10 cellular contexts compared by ENCODE assay signal in the genomic region with DNA sequence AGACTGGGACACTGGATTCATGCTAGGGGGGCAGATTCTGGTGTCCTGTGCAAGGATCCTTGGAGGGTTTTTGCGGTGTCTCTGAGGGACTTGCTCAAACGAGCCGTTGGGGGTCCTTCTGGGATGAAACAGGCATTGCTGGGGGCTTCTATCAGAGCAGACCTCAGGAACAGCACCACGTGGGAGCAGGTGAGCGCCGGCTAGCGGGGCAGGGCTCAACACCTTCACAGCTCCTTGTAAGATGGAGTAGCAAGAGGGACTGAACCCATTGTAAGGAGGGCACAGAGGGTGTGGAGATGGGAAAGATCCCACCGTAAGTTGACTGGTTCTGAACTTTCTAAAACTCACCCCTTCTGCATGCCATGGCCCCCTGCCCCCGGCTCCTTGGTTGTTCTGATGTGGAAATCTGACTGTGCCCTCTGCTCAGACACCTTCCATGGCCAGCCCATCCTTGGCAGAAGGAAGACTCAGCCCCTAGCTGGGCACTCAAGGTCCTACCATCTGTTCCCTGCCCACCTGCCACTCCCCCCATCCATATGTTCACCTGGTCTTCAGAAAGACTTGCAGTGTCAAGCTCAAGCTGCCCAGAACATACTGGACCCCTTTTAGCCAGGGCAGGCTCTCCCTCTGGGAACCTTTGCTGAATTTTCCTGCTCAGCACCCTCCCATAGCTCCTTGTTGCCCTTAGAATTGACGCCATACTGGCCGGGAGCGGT. TPM values are rescaled to one million over a fixed set of nuclear protein-coding genes. Genes with fewer than 3 reads are reported as not detected.
DNase-seq lines count a peak whose midpoint lies in the region; ATAC-seq and TF ChIP-seq lines count a peak whose summit lies in the region.
"Had no signal": no experiment of that assay in that cellular context is flagged by ENCODE, and none has a peak within 500 bp of the region (broad histone marks: within the 10 kb centered on the region; RNA-seq: fewer than 3 reads in every experiment).

No MANE protein-coding gene starts in this region.

- TF ChIP-seq CTCF in fibroblast of mammary gland (conservative IDR thresholded peaks at IDR 0.05; ENCODE audit: control insufficient read depth, insufficient read depth, low read depth, low read length) (no peak), gastrocnemius medialis (IDR thresholded peaks at IDR 0.05 in 4 of 5, conservative IDR thresholded peaks at IDR 0.05 in 1 of 5) (no peak)

- DNase-seq in HAP-1 (ENCODE audit: low spot score in 2 of 2), result no peak
- no peak for DNase-seq in SK-N-MC (ENCODE audit: low read depth, low spot score)
- no peak for DNase-seq in fibroblast of mammary gland (ENCODE audit: low read depth)
- no peak for DNase-seq in gastrocnemius medialis
- DNase-seq in stimulated activated CD8-positive, alpha-beta memory T cell treated with anti-CD3 and anti-CD28 coated beads, Interleukin-4, amount 100 ng/mL, for 48 hours, result no peak
- no peak for DNase-seq in amniotic stem cell (lab: John Stamatoyannopoulos, UW)
- DNase-seq: colonic mucosa, NCI-H2081 treated with DMSO at 0.1 percent for 48 hours had no signal

- peak overlapping the region; percentile 32 for H3K9ac ChIP-seq in SK-N-MC (ENCODE audit: insufficient read length)

- intact Hi-C loops in gastrocnemius medialis (cut with DNase I; ENCODE audit: low total_unique reads), result loop anchor here (5.0 kb wide), 1 partner anchor 86 kb away; a partner anchor contains a TSS

- in situ Hi-C loops in HAP-1 (cut with MboI; ENCODE audit: low sequenced_read_pairs), result no loop called here
- in situ Hi-C loops in gastrocnemius medialis (cut with MboI; ENCODE audit: low sequenced_read_pairs in 4 of 4), result no loop called here

- H3K9me3 ChIP-seq in HAP-1, result no peaks in the 10 kb centered on the region
- H3K9me3 ChIP-seq in SK-N-MC (ENCODE audit: low read depth, low read length), result no peaks in the 10 kb centered on the region
- no peaks in the 10 kb centered on the region for H3K9me3 ChIP-seq in gastrocnemius medialis
- H3K9me3 ChIP-seq: colonic mucosa had no signal

- H3K27me3 ChIP-seq in HAP-1 (ENCODE audit: low read depth) (no peaks in the 10 kb centered on the region), gastrocnemius medialis (no peaks in the 10 kb centered on the region)
- H3K27me3 ChIP-seq: colonic mucosa had no signal

- ATAC-seq in gastrocnemius medialis (no peak), GM18520 (IDR thresholded peaks at IDR 0.05; ENCODE audit: unreplicated experiment) (no peak), GM18870 (IDR thresholded peaks at IDR 0.05; ENCODE audit: unreplicated experiment) (no peak)

- peak overlapping the region; percentile 66 for H3K4me3 ChIP-seq in HAP-1
- H3K4me3 ChIP-seq in SK-N-MC, result peak overlapping the region; percentile 80
- H3K4me3 ChIP-seq in fibroblast of mammary gland (ENCODE audit: control insufficient read depth, low read depth, low read length), result peak overlapping the region; percentile 69
- peak overlapping the region; percentile 74 to 91 (median 80) for H3K4me3 ChIP-seq in gastrocnemius medialis

- H3K4me1 ChIP-seq in HAP-1, result peaks cover 6% of the 10 kb centered on the region
- peaks cover 32 to 48% of the 10 kb centered on the region in 2 donors for H3K4me1 ChIP-seq in gastrocnemius medialis
- H3K4me1 ChIP-seq: colonic mucosa had no signal

- H3K36me3 ChIP-seq in HAP-1 (replicated peaks), result no peaks in the 10 kb centered on the region
- no peaks in the 10 kb centered on the region for H3K36me3 ChIP-seq in SK-N-MC (ENCODE audit: insufficient read depth, low read length)
- H3K36me3 ChIP-seq in gastrocnemius medialis, result no peaks in the 10 kb centered on the region
- H3K36me3 ChIP-seq: colonic mucosa had no signal

- TF ChIP-seq POLR2A in gastrocnemius medialis (IDR thresholded peaks at IDR 0.05), result no peak

- H3K27ac ChIP-seq in SK-N-MC, result no peak overlapping the region
- peak overlapping the region; percentile 92 to 100 (median 96) for H3K27ac ChIP-seq in gastrocnemius medialis
- H3K27ac ChIP-seq: colonic mucosa had no signal

RNA-seq across cellular contexts. Expression of a gene that starts 1.2 kb away (rescaled TPM):
- 10 to 100 TPM; 20.7 to 53.8 (median 43.7) TPM for total RNA-seq in gastrocnemius medialis

RNA-seq across cellular contexts. Expression of a gene that starts 10.8 kb away (rescaled TPM):
- not detected for total RNA-seq in gastrocnemius medialis
- total RNA-seq: colonic mucosa had no signal

RNA-seq across cellular contexts. Expression of a gene that starts 23.1 kb away (rescaled TPM):
- not detected for total RNA-seq in gastrocnemius medialis
- total RNA-seq: colonic mucosa had no signal

RNA-seq across cellular contexts. Expression of a gene that starts 39.9 kb away (rescaled TPM):
- 10 to 100 TPM; 22.1 to 25.1 (median 23.4) TPM for total RNA-seq in gastrocnemius medialis

RNA-seq across cellular contexts. Expression of a gene that starts 51.7 kb away (rescaled TPM):
- 10 to 100 TPM; 35.8 to 62.7 (median 52.3) TPM for total RNA-seq in gastrocnemius medialis
